In genomic region chr9:128061305-128061704, GRCh38 we compare ENCODE assay signal across 11 cellular contexts. TPM values are rescaled to one million over a fixed set of nuclear protein-coding genes. Genes with fewer than 3 reads are reported as not detected.
A peak's percentile ranks its signal among the peaks of the same experiment; 100 is the strongest.
DNase-seq lines count a peak whose midpoint lies in the region; ATAC-seq, FAIRE-seq and TF ChIP-seq lines count a peak whose summit lies in the region.
"Had no signal": no experiment of that assay in that cellular context is flagged by ENCODE, and none has a peak within 500 bp of the region (broad histone marks: within the 10 kb centered on the region; RNA-seq: fewer than 3 reads in every experiment).

No MANE protein-coding gene starts in this region.

- DNase-seq in A673 (ENCODE audit: low spot score) (no peak), HuH-7 (ENCODE audit: low spot score) (no peak), NK-92 (lab: John Stamatoyannopoulos, UW; ENCODE audit: unreplicated experiment) (no peak), HepG2 (ENCODE audit: low spot score) (no peak), SJCRH30 (no peak)
- DNase-seq in CD8-positive, alpha-beta memory T cell: no peak
- DNase-seq in activated naive CD8-positive, alpha-beta T cell treated with anti-CD3 and anti-CD28 coated beads, Interleukin-2, amount 10 ng/mL, durations not matched to agents 7 days and 5 days: peak; percentile 43
- no peak for DNase-seq in natural killer cell treated with Interleukin-12 subunit alpha and Interleukin-12 subunit beta and Interleukin-15 and Interleukin-18, amount 100 ng/mL, for 72 hours (ENCODE audit: low spot score)

- TF ChIP-seq RAD21 in HepG2 (CRISPR knock-in tag; IDR thresholded peaks at IDR 0.05): no peak

- FAIRE-seq in HepG2 (lab: Jason Lieb, UNC): no peak
- FAIRE-seq: astrocyte, H1 had no signal

- H3K27ac ChIP-seq in A673 (ENCODE audit: low read depth, low read length, poor library complexity, severe bottlenecking) (peak overlapping the region; percentile 63), HepG2 (ENCODE audit: extremely low read length, insufficient read depth, low read length) (no peak overlapping the region), SJCRH30 (no peak overlapping the region)
- no peak overlapping the region for H3K27ac ChIP-seq in CD8-positive, alpha-beta memory T cell (ENCODE audit: low read depth, low read length)
- H3K27ac ChIP-seq: KMS-11 had no signal

- H3K4me1 ChIP-seq in A673 (ENCODE audit: insufficient read depth, low read length, poor library complexity, severe bottlenecking) (peaks cover 24% of the 10 kb centered on the region), HepG2 (ENCODE audit: insufficient read depth, low read length) (peaks cover 44% of the 10 kb centered on the region), SJCRH30 (peaks cover 10% of the 10 kb centered on the region; the same call in 1 of the 2 replicates)
- peaks cover 50% of the 10 kb centered on the region for H3K4me1 ChIP-seq in CD8-positive, alpha-beta memory T cell (ENCODE audit: insufficient read depth, low read length)

- intact Hi-C loops in A673 (cut with micrococcal nuclease; ENCODE audit: unreplicated experiment) (no loop called here), HepG2 (cut with micrococcal nuclease; ENCODE audit: unreplicated experiment) (no loop called here)

- no peak overlapping the region for H3K4me3 ChIP-seq in A673 (ENCODE audit: low read depth, low read length, poor library complexity, severe bottlenecking)
- H3K4me3 ChIP-seq in CD8-positive, alpha-beta memory T cell (ENCODE audit: low read length): peak overlapping the region; percentile 38
- H3K4me3 ChIP-seq in HepG2 (replicated peaks in 1 of 3; ENCODE audit: insufficient read depth in 1 of 3, low read depth in 2 of 3, low read length in 3 of 3): no peak overlapping the region
- no peak overlapping the region for H3K4me3 ChIP-seq in SJCRH30

- WGBS in HepG2 (ENCODE audit: low lambda C conversion rate): 93% methylated on average over 8 of the region's 9 CpGs

- in situ Hi-C loops in HepG2 (cut with HindIII; ENCODE audit: extremely low pct_ligation_motif_present, low pct_unique_long_range_greater_than_20kb): no loop called here

- BruUV-seq in A673 (replicated peaks; lab: Mats Ljungman, UMichigan) (no TSS peak), HepG2 (replicated peaks; lab: Mats Ljungman, UMichigan) (no TSS peak)

- no peak for TF ChIP-seq EP300 in HepG2 (IDR thresholded peaks at IDR 0.05; ENCODE audit: low read depth in 2 of 2, low read length in 2 of 2)
- TF ChIP-seq EP300 in HepG2 (CRISPR knock-in tag; IDR thresholded peaks at IDR 0.05; ENCODE audit: borderline replicate concordance): no peak

- H3K36me3 Mint-ChIP-seq in CD8-positive, alpha-beta memory T cell: peaks cover 0 to 26% (median 2%) of the 10 kb centered on the region in 3 donors
- peaks cover 9% of the 10 kb centered on the region for H3K36me3 Mint-ChIP-seq in activated naive CD8-positive, alpha-beta T cell treated with anti-CD3 and anti-CD28 coated beads, Interleukin-2, amount 10 ng/mL, durations not matched to agents 7 days and 5 days
- H3K36me3 Mint-ChIP-seq in natural killer cell treated with Interleukin-12 subunit alpha and Interleukin-12 subunit beta and Interleukin-15 and Interleukin-18, amount 100 ng/mL, for 72 hours: no peaks in the 10 kb centered on the region

- peaks cover 33 to 50% (median 37%) of the 10 kb centered on the region in 3 donors for H3K4me1 Mint-ChIP-seq in CD8-positive, alpha-beta memory T cell
- H3K4me1 Mint-ChIP-seq in activated naive CD8-positive, alpha-beta T cell treated with anti-CD3 and anti-CD28 coated beads, Interleukin-2, amount 10 ng/mL, durations not matched to agents 7 days and 5 days: peaks cover 32% of the 10 kb centered on the region
- H3K4me1 Mint-ChIP-seq in natural killer cell treated with Interleukin-12 subunit alpha and Interleukin-12 subunit beta and Interleukin-15 and Interleukin-18, amount 100 ng/mL, for 72 hours (ENCODE audit: low read depth in 2 of 2): peaks cover 18 to 26% of the 10 kb centered on the region in 2 donors

- TF ChIP-seq CTCF in A673 (conservative IDR thresholded peaks at IDR 0.05; ENCODE audit: low read depth, low read length) (no peak), HepG2 (CRISPR knock-in tag; IDR thresholded peaks at IDR 0.05) (no peak)

- H2AFZ ChIP-seq in HepG2 (ENCODE audit: low read length): no peak overlapping the region

- no peaks in the 10 kb centered on the region for H3K9me3 Mint-ChIP-seq in CD8-positive, alpha-beta memory T cell
- H3K9me3 Mint-ChIP-seq in activated naive CD8-positive, alpha-beta T cell treated with anti-CD3 and anti-CD28 coated beads, Interleukin-2, amount 10 ng/mL, durations not matched to agents 7 days and 5 days: no peaks in the 10 kb centered on the region
- H3K9me3 Mint-ChIP-seq in natural killer cell treated with Interleukin-12 subunit alpha and Interleukin-12 subunit beta and Interleukin-15 and Interleukin-18, amount 100 ng/mL, for 72 hours: no peaks in the 10 kb centered on the region

- no peak overlapping the region for H3K9ac ChIP-seq in HepG2 (ENCODE audit: insufficient read depth, low read depth, low read length)
- H3K9ac ChIP-seq: KMS-11 had no signal

- H3K4me3 Mint-ChIP-seq in CD8-positive, alpha-beta memory T cell: peak overlapping the region; percentile 3 to 76 (median 70)
- peak overlapping the region; percentile 66 for H3K4me3 Mint-ChIP-seq in activated naive CD8-positive, alpha-beta T cell treated with anti-CD3 and anti-CD28 coated beads, Interleukin-2, amount 10 ng/mL, durations not matched to agents 7 days and 5 days
- peak overlapping the region; percentile 66 for H3K4me3 Mint-ChIP-seq in natural killer cell treated with Interleukin-12 subunit alpha and Interleukin-12 subunit beta and Interleukin-15 and Interleukin-18, amount 100 ng/mL, for 72 hours

- H3K27ac Mint-ChIP-seq in CD8-positive, alpha-beta memory T cell: peak overlapping the region; percentile 56 to 88 (median 82)
- H3K27ac Mint-ChIP-seq in activated naive CD8-positive, alpha-beta T cell treated with anti-CD3 and anti-CD28 coated beads, Interleukin-2, amount 10 ng/mL, durations not matched to agents 7 days and 5 days: peak overlapping the region; percentile 81
- H3K27ac Mint-ChIP-seq in natural killer cell treated with Interleukin-12 subunit alpha and Interleukin-12 subunit beta and Interleukin-15 and Interleukin-18, amount 100 ng/mL, for 72 hours: peak overlapping the region; percentile 58 to 85

- H3K79me2 ChIP-seq in HepG2 (ENCODE audit: insufficient read depth, low read length): peaks cover 11% of the 10 kb centered on the region

- no peaks in the 10 kb centered on the region for H3K27me3 Mint-ChIP-seq in CD8-positive, alpha-beta memory T cell
- no peaks in the 10 kb centered on the region for H3K27me3 Mint-ChIP-seq in activated naive CD8-positive, alpha-beta T cell treated with anti-CD3 and anti-CD28 coated beads, Interleukin-2, amount 10 ng/mL, durations not matched to agents 7 days and 5 days
- H3K27me3 Mint-ChIP-seq in natural killer cell treated with Interleukin-12 subunit alpha and Interleukin-12 subunit beta and Interleukin-15 and Interleukin-18, amount 100 ng/mL, for 72 hours: no peaks in the 10 kb centered on the region

- H3K36me3 ChIP-seq in A673 (ENCODE audit: insufficient read depth, low read length, poor library complexity, severe bottlenecking) (no peaks in the 10 kb centered on the region), HepG2 (replicated peaks in 1 of 2; ENCODE audit: control insufficient read depth in 1 of 2, insufficient read depth in 2 of 2, low read length in 2 of 2) (no peaks in the 10 kb centered on the region; a peak in 1 of 5 replicates), SJCRH30 (no peaks in the 10 kb centered on the region)
- no peaks in the 10 kb centered on the region for H3K36me3 ChIP-seq in CD8-positive, alpha-beta memory T cell (ENCODE audit: insufficient read depth, low read length)

- no peaks in the 10 kb centered on the region for H4K20me1 ChIP-seq in HepG2 (ENCODE audit: insufficient read depth, low read length)

- H3K4me2 ChIP-seq in HepG2 (ENCODE audit: low read depth, low read length): no peak overlapping the region
- H3K4me2 ChIP-seq: KMS-11 had no signal

- ATAC-seq in activated naive CD8-positive, alpha-beta T cell treated with anti-CD3 and anti-CD28 coated beads, Interleukin-2, amount 10 ng/mL, durations not matched to agents 7 days and 5 days (ENCODE audit: low read depth): peak; percentile 60
- peak; percentile 35 to 57 for ATAC-seq in natural killer cell treated with Interleukin-12 subunit alpha and Interleukin-12 subunit beta and Interleukin-15 and Interleukin-18, amount 100 ng/mL, for 72 hours
- no peak for ATAC-seq in HepG2

- TF ChIP-seq POLR2A in HepG2 (IDR thresholded peaks at IDR 0.05; ENCODE audit: insufficient read depth in 1 of 2, low read depth in 2 of 2, low read length in 2 of 2): no peak

- POLR2A ChIA-PET in A673 (lab: Charles Lee; ENCODE audit: low non-redundant PET) (no interaction called here), HepG2 (lab: Yijun Ruan, JAX) (no interaction called here)
- POLR2A ChIA-PET in CD8-positive, alpha-beta memory T cell (lab: Charles Lee): interaction anchor here (1.1 to 1.2 kb wide), 2 partner anchors 11 to 46 kb away, joined by 4 to 5 read pairs; no protein-coding TSS in a partner anchor
- POLR2A ChIA-PET in activated naive CD8-positive, alpha-beta T cell treated with anti-CD3 and anti-CD28 coated beads, Interleukin-2, amount 10 ng/mL, durations not matched to agents 7 days and 5 days (lab: Charles Lee): interaction anchor here (0.8 to 1.2 kb wide), 2 partner anchors 53 to 57 kb away, joined by 3 read pairs; no protein-coding TSS in a partner anchor

- H3K27me3 ChIP-seq in A673 (replicated peaks; ENCODE audit: insufficient read depth, low read depth, low read length, poor library complexity) (no peaks in the 10 kb centered on the region), HepG2 (ENCODE audit: control insufficient read depth in 1 of 2, insufficient read depth in 2 of 2, low read length in 2 of 2) (no peaks in the 10 kb centered on the region), SJCRH30 (no peaks in the 10 kb centered on the region)
- no peaks in the 10 kb centered on the region for H3K27me3 ChIP-seq in CD8-positive, alpha-beta memory T cell (ENCODE audit: insufficient read depth, low read length, poor library complexity, severe bottlenecking)

- CTCF ChIA-PET in A673 (lab: Charles Lee): no interaction called here
- CTCF ChIA-PET in CD8-positive, alpha-beta memory T cell (lab: Charles Lee): interaction anchor here (0.6 kb wide), 1 partner anchor 22 kb away, joined by 3 read pairs; no protein-coding TSS in a partner anchor
- CTCF ChIA-PET in HepG2 (lab: Yijun Ruan, JAX; ENCODE audit: low intra/inter-chr PET ratio, low total read pairs): no interaction called here

- H3K9me3 ChIP-seq in A673 (ENCODE audit: low read depth, low read length, poor library complexity, severe bottlenecking) (no peaks in the 10 kb centered on the region), HepG2 (ENCODE audit: low read length) (no peaks in the 10 kb centered on the region), SJCRH30 (replicated peaks) (no peaks in the 10 kb centered on the region)
- no peaks in the 10 kb centered on the region for H3K9me3 ChIP-seq in CD8-positive, alpha-beta memory T cell (ENCODE audit: low read length)

RNA-seq across cellular contexts. Expression of gene NAIF1, which starts 5.8 kb away (rescaled TPM):
- total RNA-seq in A673 (2021) (9.3 and 10.8 TPM in 2 replicates), HepG2 (2016; rRNA removed; fragmentation: Illumina TruSeq; extraction: Trizol) (6.0 and 6.6 TPM in 2 replicates)
- total RNA-seq in CD8-positive, alpha-beta memory T cell: 10 to 100 TPM; 13.1 to 14.0 TPM
- 13.5 TPM for polyA plus RNA-seq in CD8-positive, alpha-beta memory T cell
- total RNA-seq in activated naive CD8-positive, alpha-beta T cell treated with anti-CD3 and anti-CD28 coated beads, Interleukin-2, amount 10 ng/mL, durations not matched to agents 7 days and 5 days: 10 to 100 TPM; 11.8 to 13.2 TPM
- total RNA-seq in natural killer cell treated with Interleukin-12 subunit alpha and Interleukin-12 subunit beta and Interleukin-15 and Interleukin-18, amount 100 ng/mL, for 72 hours: 10 to 100 TPM; 15.7 to 16.4 TPM
- 3.1 and 4.1 TPM in 2 replicates for total RNA-seq in HepG2 (2016; cell fraction: cytosol; rRNA removed; fragmentation: Illumina TruSeq; extraction: Trizol; ENCODE audit: low read depth)
- 6.0 and 6.4 TPM in 2 replicates for total RNA-seq in HepG2 (2016; cell fraction: insoluble cytoplasmic fraction; rRNA removed; fragmentation: Illumina TruSeq; extraction: Trizol)
- total RNA-seq in HepG2 (2016; cell fraction: membrane; rRNA removed; fragmentation: Illumina TruSeq; extraction: Trizol): 5.7 and 6.1 TPM in 2 replicates
- total RNA-seq in HepG2 (2016; cell fraction: nucleus; rRNA removed; fragmentation: Illumina TruSeq; extraction: Trizol): 2.9 and 4.1 TPM in 2 replicates
- 6.9 TPM in 2 replicates for polyA plus RNA-seq in HepG2 (2011; rRNA removed)
- 4.9 and 6.4 TPM in 2 replicates for polyA plus RNA-seq in HepG2 (2011; cell fraction: cytosol; rRNA removed)
- 3.8 and 4.0 TPM in 2 replicates for polyA plus RNA-seq in HepG2 (2011; cell fraction: nucleus; rRNA removed)
- 3.0 and 3.8 TPM in 2 replicates for polyA plus RNA-seq in HepG2 (2012)
- polyA plus RNA-seq in HepG2 (2016; cell fraction: cytosol; fragmentation: Illumina TruSeq; extraction: Trizol; ENCODE audit: low read depth): 2.4 and 2.6 TPM in 2 replicates
- 5.2 and 5.7 TPM in 2 replicates for polyA plus RNA-seq in HepG2 (2016; cell fraction: insoluble cytoplasmic fraction; fragmentation: Illumina TruSeq; extraction: Trizol; ENCODE audit: low read depth)
- 3.5 and 3.9 TPM in 2 replicates for polyA plus RNA-seq in HepG2 (2016; cell fraction: membrane; fragmentation: Illumina TruSeq; extraction: Trizol; ENCODE audit: low read depth)
- polyA plus RNA-seq in HepG2 (2016; cell fraction: nucleus; fragmentation: Illumina TruSeq; extraction: Trizol; ENCODE audit: insufficient read depth, low read depth): 4.9 and 5.1 TPM in 2 replicates
- 8.2 and 13.2 TPM in 2 replicates for polyA minus RNA-seq in HepG2 (2011; rRNA and poly(A)+ RNA removed; ENCODE audit: low replicate concordance)
- 3.2 and 6.0 TPM in 2 replicates for polyA minus RNA-seq in HepG2 (2011; cell fraction: cytosol; rRNA and poly(A)+ RNA removed)
- polyA minus RNA-seq in HepG2 (2011; cell fraction: nucleus; rRNA and poly(A)+ RNA removed): 1.5 and 2.1 TPM in 2 replicates
- 8.5 and 9.0 TPM in 2 replicates for total RNA-seq in SJCRH30 (2014; rRNA removed; shearing (Covaris generic))

RNA-seq across cellular contexts. Expression of gene SLC25A25, which starts 6.7 kb away (rescaled TPM):
- total RNA-seq in A673 (2021): 24.7 and 26.1 TPM in 2 replicates
- total RNA-seq in CD8-positive, alpha-beta memory T cell: 10 to 100 TPM; 17.7 to 17.8 TPM
- 19.8 TPM for polyA plus RNA-seq in CD8-positive, alpha-beta memory T cell
- 10 to 100 TPM; 21.2 to 21.8 TPM for total RNA-seq in activated naive CD8-positive, alpha-beta T cell treated with anti-CD3 and anti-CD28 coated beads, Interleukin-2, amount 10 ng/mL, durations not matched to agents 7 days and 5 days
- total RNA-seq in natural killer cell treated with Interleukin-12 subunit alpha and Interleukin-12 subunit beta and Interleukin-15 and Interleukin-18, amount 100 ng/mL, for 72 hours: 10 to 100 TPM; 15.0 to 23.2 TPM
- total RNA-seq in HepG2 (2016; rRNA removed; fragmentation: Illumina TruSeq; extraction: Trizol): 18.5 and 24.8 TPM in 2 replicates
- total RNA-seq in HepG2 (2016; cell fraction: cytosol; rRNA removed; fragmentation: Illumina TruSeq; extraction: Trizol; ENCODE audit: low read depth): 4.5 and 5.1 TPM in 2 replicates
- total RNA-seq in HepG2 (2016; cell fraction: insoluble cytoplasmic fraction; rRNA removed; fragmentation: Illumina TruSeq; extraction: Trizol): 16.4 and 24.3 TPM in 2 replicates
- total RNA-seq in HepG2 (2016; cell fraction: membrane; rRNA removed; fragmentation: Illumina TruSeq; extraction: Trizol): 10.5 and 11.1 TPM in 2 replicates
- total RNA-seq in HepG2 (2016; cell fraction: nucleus; rRNA removed; fragmentation: Illumina TruSeq; extraction: Trizol): 21.4 and 25.1 TPM in 2 replicates
- 10.5 and 16.7 TPM in 2 replicates for polyA plus RNA-seq in HepG2 (2011; rRNA removed)
- 10.7 and 11.2 TPM in 2 replicates for polyA plus RNA-seq in HepG2 (2011; cell fraction: cytosol; rRNA removed)
- 26.1 and 29.6 TPM in 2 replicates for polyA plus RNA-seq in HepG2 (2011; cell fraction: nucleus; rRNA removed)
- polyA plus RNA-seq in HepG2 (2012): 12.9 and 15.5 TPM in 2 replicates
- 1.1 and 1.3 TPM in 2 replicates for polyA plus RNA-seq in HepG2 (2016; cell fraction: cytosol; fragmentation: Illumina TruSeq; extraction: Trizol; ENCODE audit: low read depth)
- 11.6 and 13.1 TPM in 2 replicates for polyA plus RNA-seq in HepG2 (2016; cell fraction: insoluble cytoplasmic fraction; fragmentation: Illumina TruSeq; extraction: Trizol; ENCODE audit: low read depth)
- 2.6 and 2.7 TPM in 2 replicates for polyA plus RNA-seq in HepG2 (2016; cell fraction: membrane; fragmentation: Illumina TruSeq; extraction: Trizol; ENCODE audit: low read depth)
- 31.1 and 36.4 TPM in 2 replicates for polyA plus RNA-seq in HepG2 (2016; cell fraction: nucleus; fragmentation: Illumina TruSeq; extraction: Trizol; ENCODE audit: insufficient read depth, low read depth)
- polyA minus RNA-seq in HepG2 (2011; rRNA and poly(A)+ RNA removed; ENCODE audit: low replicate concordance): 20.5 and 28.1 TPM in 2 replicates
- polyA minus RNA-seq in HepG2 (2011; cell fraction: cytosol; rRNA and poly(A)+ RNA removed): 10.0 and 10.2 TPM in 2 replicates
- 14.4 and 26.1 TPM in 2 replicates for polyA minus RNA-seq in HepG2 (2011; cell fraction: nucleus; rRNA and poly(A)+ RNA removed)
- 24.1 and 29.3 TPM in 2 replicates for total RNA-seq in SJCRH30 (2014; rRNA removed; shearing (Covaris generic))

Comparison
In these comparisons a context has a peak if more than half of its experiments do, and no peak if none do; other contexts are left out.
1. POLR2A ChIA-PET loops: an anchor here in CD8-positive, alpha-beta memory T cell (1.1 to 1.2 kb wide) and activated naive CD8-positive, alpha-beta T cell treated with anti-CD3 and anti-CD28 coated beads, Interleukin-2, amount 10 ng/mL, durations not matched to agents 7 days and 5 days (0.8 to 1.2 kb wide); none called in A673 and HepG2.